ENCODE assay signal across 8 cellular contexts in the genomic region with DNA sequence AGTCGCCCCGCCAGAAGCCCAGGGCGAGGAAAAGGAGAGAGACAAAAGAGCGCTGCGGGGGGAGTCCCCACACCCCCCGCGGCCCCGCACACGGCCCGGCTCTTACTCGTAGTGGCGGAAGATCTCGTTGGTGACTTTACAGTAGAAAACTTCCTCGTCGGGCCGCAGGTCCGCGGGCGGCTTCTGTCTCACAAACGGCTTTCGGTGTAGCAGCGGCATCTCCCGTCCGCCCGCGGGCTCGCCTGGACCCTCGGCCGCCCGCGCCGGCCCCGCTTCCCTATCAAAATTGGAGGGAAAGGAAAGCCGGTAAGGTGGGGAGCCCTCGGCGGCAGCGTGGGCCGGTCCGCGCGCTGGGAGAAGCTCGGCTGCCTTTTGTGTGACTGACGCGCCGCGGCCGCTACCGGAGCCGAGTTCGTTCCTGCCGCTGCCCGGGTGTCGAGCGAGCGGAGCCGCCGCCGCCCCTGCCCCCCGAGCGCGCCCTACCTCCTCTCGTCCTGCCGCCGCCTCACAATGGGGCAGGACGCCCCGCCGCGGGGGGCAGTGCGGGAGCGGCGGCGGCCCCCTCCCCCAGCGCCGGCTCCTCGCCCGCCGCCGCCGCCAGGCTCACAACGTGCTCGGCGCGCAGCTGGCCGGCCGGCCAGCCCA. TPM values are rescaled to one million over a fixed set of nuclear protein-coding genes. Genes with fewer than 3 reads are reported as not detected.
DNase-seq lines count a peak whose midpoint lies in the region; ATAC-seq and TF ChIP-seq lines count a peak whose summit lies in the region.

No MANE protein-coding gene starts in this region.

- H3K27ac ChIP-seq in CD4-positive, CD25-positive, alpha-beta regulatory T cell (ENCODE audit: insufficient read depth, low read length, poor library complexity, severe bottlenecking), result peak overlapping the region; percentile 100
- H3K27ac ChIP-seq in stomach smooth muscle (ENCODE audit: low read length), result peak overlapping the region; percentile 88

- TF ChIP-seq CTCF in fibroblast of mammary gland (conservative IDR thresholded peaks at IDR 0.05; ENCODE audit: control insufficient read depth, insufficient read depth, low read depth, low read length), result no peak

- H3K27me3 ChIP-seq in CD4-positive, CD25-positive, alpha-beta regulatory T cell (ENCODE audit: control insufficient read depth, insufficient read depth, low read length), result no peaks in the 10 kb centered on the region
- H3K27me3 ChIP-seq in stomach smooth muscle (ENCODE audit: control insufficient read depth in 1 of 2, insufficient read depth in 2 of 2, low read length in 2 of 2), result no peaks in the 10 kb centered on the region

- H3K9me3 Mint-ChIP-seq in CD4-positive, CD25-positive, alpha-beta regulatory T cell, result no peaks in the 10 kb centered on the region
- H3K9me3 Mint-ChIP-seq in natural killer cell treated with Interleukin-12 subunit alpha and Interleukin-12 subunit beta and Interleukin-15 and Interleukin-18, amount 100 ng/mL, for 72 hours, result no peaks in the 10 kb centered on the region

- H3K9ac ChIP-seq in stomach smooth muscle (ENCODE audit: low read length in 2 of 2), result peak overlapping the region; percentile 92 to 98

- peak; percentile 25 to 38 for ATAC-seq in CD4-positive, CD25-positive, alpha-beta regulatory T cell (ENCODE audit: low read depth in 2 of 2)
- ATAC-seq in HG03432 (IDR thresholded peaks at IDR 0.05; ENCODE audit: unreplicated experiment), result peak; percentile 35
- peak; percentile 60 to 69 for ATAC-seq in natural killer cell treated with Interleukin-12 subunit alpha and Interleukin-12 subunit beta and Interleukin-15 and Interleukin-18, amount 100 ng/mL, for 72 hours

- no peaks in the 10 kb centered on the region for H3K9me3 ChIP-seq in CD4-positive, CD25-positive, alpha-beta regulatory T cell (ENCODE audit: control insufficient read depth in 2 of 2, low read length in 2 of 2)
- H3K9me3 ChIP-seq in stomach smooth muscle (ENCODE audit: control insufficient read depth in 2 of 2, low read length in 2 of 2), result no peaks in the 10 kb centered on the region

- DNase-seq in CD4-positive, CD25-positive, alpha-beta regulatory T cell, result peak; percentile 35 to 68 (median 66)
- DNase-seq in GM19240 (ENCODE audit: insufficient read length, low spot score) (peak; percentile 6), NCI-H774 (lab: John Stamatoyannopoulos, UW) (peak; percentile 55), activated T-helper 1 cell treated with Interleukin-2 at 50 U/mL for 16 hours (ENCODE audit: low read depth) (peak; percentile 28), fibroblast of mammary gland (ENCODE audit: low read depth) (peak; percentile 42)
- DNase-seq in natural killer cell treated with Interleukin-12 subunit alpha and Interleukin-12 subunit beta and Interleukin-15 and Interleukin-18, amount 100 ng/mL, for 72 hours (ENCODE audit: low spot score), result no peak

- peaks cover 4% of the 10 kb centered on the region for H3K36me3 Mint-ChIP-seq in CD4-positive, CD25-positive, alpha-beta regulatory T cell
- no peaks in the 10 kb centered on the region for H3K36me3 Mint-ChIP-seq in natural killer cell treated with Interleukin-12 subunit alpha and Interleukin-12 subunit beta and Interleukin-15 and Interleukin-18, amount 100 ng/mL, for 72 hours

- H3K27me3 Mint-ChIP-seq in CD4-positive, CD25-positive, alpha-beta regulatory T cell, result no peaks in the 10 kb centered on the region
- no peaks in the 10 kb centered on the region for H3K27me3 Mint-ChIP-seq in natural killer cell treated with Interleukin-12 subunit alpha and Interleukin-12 subunit beta and Interleukin-15 and Interleukin-18, amount 100 ng/mL, for 72 hours

- peak overlapping the region; percentile 86 to 95 (median 94) for H3K4me3 Mint-ChIP-seq in CD4-positive, CD25-positive, alpha-beta regulatory T cell
- peak overlapping the region; percentile 96 for H3K4me3 Mint-ChIP-seq in natural killer cell treated with Interleukin-12 subunit alpha and Interleukin-12 subunit beta and Interleukin-15 and Interleukin-18, amount 100 ng/mL, for 72 hours

- peak overlapping the region; percentile 32 for H3K4me3 ChIP-seq in CD4-positive, CD25-positive, alpha-beta regulatory T cell (ENCODE audit: low read depth, low read length)
- H3K4me3 ChIP-seq in fibroblast of mammary gland (ENCODE audit: control insufficient read depth, low read depth, low read length), result peak overlapping the region; percentile 73
- H3K4me3 ChIP-seq in stomach smooth muscle (ENCODE audit: low read length in 2 of 2), result peak overlapping the region; percentile 77 to 86

- peak overlapping the region; percentile 79 to 97 (median 94) for H3K27ac Mint-ChIP-seq in CD4-positive, CD25-positive, alpha-beta regulatory T cell
- peak overlapping the region; percentile 92 to 97 for H3K27ac Mint-ChIP-seq in natural killer cell treated with Interleukin-12 subunit alpha and Interleukin-12 subunit beta and Interleukin-15 and Interleukin-18, amount 100 ng/mL, for 72 hours

- H3K4me1 Mint-ChIP-seq in CD4-positive, CD25-positive, alpha-beta regulatory T cell, result peaks cover 16 to 54% (median 34%) of the 10 kb centered on the region in 4 donors
- H3K4me1 Mint-ChIP-seq in natural killer cell treated with Interleukin-12 subunit alpha and Interleukin-12 subunit beta and Interleukin-15 and Interleukin-18, amount 100 ng/mL, for 72 hours (ENCODE audit: low read depth in 2 of 2), result peaks cover 28% of the 10 kb centered on the region in 2 donors

- H3K4me1 ChIP-seq in CD4-positive, CD25-positive, alpha-beta regulatory T cell (ENCODE audit: control insufficient read depth, insufficient read depth, low read length, poor library complexity, severe bottlenecking), result peaks cover 38% of the 10 kb centered on the region
- no peaks in the 10 kb centered on the region for H3K4me1 ChIP-seq in stomach smooth muscle (ENCODE audit: control insufficient read depth, insufficient read depth, low read length)

- peaks cover 10% of the 10 kb centered on the region for H3K36me3 ChIP-seq in CD4-positive, CD25-positive, alpha-beta regulatory T cell (ENCODE audit: control insufficient read depth, insufficient read depth, low read length)
- no peaks in the 10 kb centered on the region for H3K36me3 ChIP-seq in stomach smooth muscle (ENCODE audit: control insufficient read depth in 2 of 2, insufficient read depth in 2 of 2, low read length in 2 of 2)

RNA-seq across cellular contexts. Expression of a gene that starts 0.7 kb away (rescaled TPM):
- 55.1 TPM for total RNA-seq in CD4-positive, CD25-positive, alpha-beta regulatory T cell
- 10 to 100 TPM in 2 of 4 donors, 1 to 10 TPM in 2; 9.4 to 12.1 (median 10.1) TPM for polyA plus RNA-seq in CD4-positive, CD25-positive, alpha-beta regulatory T cell
- total RNA-seq in natural killer cell treated with Interleukin-12 subunit alpha and Interleukin-12 subunit beta and Interleukin-15 and Interleukin-18, amount 100 ng/mL, for 72 hours, result 10 to 100 TPM; 88.3 to 93.6 TPM
